32 cellular contexts compared by ENCODE assay signal in the genomic region with DNA sequence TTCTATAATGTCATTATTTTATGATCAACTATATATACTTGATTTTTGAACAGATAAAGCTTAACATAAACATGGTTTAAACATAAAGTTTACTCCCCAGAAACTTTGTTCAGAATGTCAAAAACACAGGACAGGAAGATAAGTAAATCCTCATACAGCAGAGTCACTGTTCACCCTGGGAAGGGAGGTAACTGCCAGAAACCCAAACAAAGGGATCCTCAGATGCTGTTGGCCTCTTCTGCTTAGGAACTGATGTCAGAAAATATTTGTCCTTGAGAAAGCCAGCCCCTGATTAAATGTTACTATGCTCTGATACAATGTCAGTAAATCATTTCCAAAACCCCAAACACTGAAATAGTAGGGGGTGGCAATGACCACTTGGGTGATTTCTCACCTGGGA.
"Had no signal": no experiment of that assay in that cellular context is flagged by ENCODE, and none has a peak within 500 bp of the region (broad histone marks: within the 10 kb centered on the region; RNA-seq: fewer than 3 reads in every experiment).

No MANE protein-coding gene starts in this region.

- H3K9me3 Mint-ChIP-seq: activated B cell treated with CpG ODN at 0.5 μM for 24 hours; activated CD4-positive, alpha-beta memory T cell treated with anti-CD3 and anti-CD28 coated beads for 36 hours; activated naive CD4-positive, alpha-beta T cell treated with anti-CD3 and anti-CD28 coated beads for 36 hours; activated naive CD4-positive, alpha-beta T cell treated with anti-CD3 and anti-CD28 coated beads, Interleukin-2, amount 50 U/mL, for 72 hours; activated T-cell treated with anti-CD3 and anti-CD28 coated beads, Interleukin-2, amount 50 U/mL, for 4 hours; activated T-helper 1 cell treated with anti-CD3 and anti-CD28 coated beads, Interleukin-12 subunit alpha, Interleukin-12 subunit beta, Interleukin-2, Interleukin-4 antibody, amounts not matched to agents 30 ng/mL and 10 ng/mL and 1 ng/mL, durations not matched to agents 14 hours and 24 hours and 36 hours; T-cell had no signal

- H3K27ac Mint-ChIP-seq: activated B cell treated with CpG ODN at 0.5 μM for 24 hours; activated CD4-positive, alpha-beta memory T cell treated with anti-CD3 and anti-CD28 coated beads for 36 hours; activated naive CD4-positive, alpha-beta T cell treated with anti-CD3 and anti-CD28 coated beads for 36 hours; activated naive CD4-positive, alpha-beta T cell treated with anti-CD3 and anti-CD28 coated beads, Interleukin-2, amount 50 U/mL, for 72 hours; activated T-helper 1 cell treated with anti-CD3 and anti-CD28 coated beads, Interleukin-12 subunit alpha, Interleukin-12 subunit beta, Interleukin-2, Interleukin-4 antibody, amounts not matched to agents 30 ng/mL and 10 ng/mL and 1 ng/mL, durations not matched to agents 14 hours and 24 hours and 36 hours; T-cell; T-helper 17 cell had no signal

- ATAC-seq: activated naive CD4-positive, alpha-beta T cell treated with anti-CD3 and anti-CD28 coated beads, Interleukin-2, amount 50 U/mL, for 72 hours; activated T-cell treated with anti-CD3 and anti-CD28 coated beads, Interleukin-2, amount 50 U/mL, for 4 hours; PC-3; SK-N-SH treated with all-trans-retinoic acid at 6 μM for 48 hours; T-cell; T-helper 17 cell had no signal

- FAIRE-seq: astrocyte had no signal

- H3K36me3 Mint-ChIP-seq: activated CD4-positive, alpha-beta memory T cell treated with anti-CD3 and anti-CD28 coated beads for 36 hours; activated naive CD4-positive, alpha-beta T cell treated with anti-CD3 and anti-CD28 coated beads, Interleukin-2, amount 50 U/mL, for 72 hours; brain; T-cell had no signal

- DNase-seq: activated B cell treated with CpG ODN at 0.5 μM for 24 hours; activated CD4-positive, alpha-beta memory T cell treated with anti-CD3 and anti-CD28 coated beads for 36 hours; activated CD4-positive, alpha-beta T cell treated with anti-CD3 and anti-CD28 coated beads for 4 hours; activated CD4-positive, alpha-beta T cell treated with anti-CD3 and anti-CD28 coated beads, Interleukin-2, amount 50 U/mL, for 1 hour; activated CD4-positive, CD25-positive, alpha-beta regulatory T cell treated with anti-CD3 and anti-CD28 coated beads, Interleukin-2, amount 50 U/mL, for 72 hours; activated CD8-positive, alpha-beta memory T cell treated with anti-CD3 and anti-CD28 coated beads, Interleukin-2, amount 50 U/mL, for 4 hours; activated gamma-delta T cell treated with Interleukin-2 at 50 U/mL for 16 hours; activated naive CD4-positive, alpha-beta T cell treated with anti-CD3 and anti-CD28 coated beads for 36 hours; activated T-cell treated with anti-CD3 and anti-CD28 coated beads for 4 hours; activated T-cell treated with anti-CD3 and anti-CD28 coated beads, Interleukin-2, amount 50 U/mL, for 4 hours; adrenal gland; caudate nucleus; MM.1S; MV-4-11; NCI-H1092; NCI-H1436 treated with DMSO at 0.1 percent for 48 hours; NCI-H1694 treated with DMSO at 0.1 percent for 48 hours; NCI-H2029; NCI-H2171; NCI-H510A; NCI-H526; NCI-H748 treated with DMSO at 0.1 percent for 48 hours; NK-92 treated with Interleukin-12 subunit alpha and Interleukin-12 subunit beta, amount 100 ng/mL, for 24 hours; PC-3; SHP77 treated with DMSO at 0.1 percent for 48 hours; T-cell; T-helper 17 cell had no signal

- H3K4me3 Mint-ChIP-seq: activated B cell treated with CpG ODN at 0.5 μM for 24 hours; activated CD4-positive, alpha-beta memory T cell treated with anti-CD3 and anti-CD28 coated beads for 36 hours; activated naive CD4-positive, alpha-beta T cell treated with anti-CD3 and anti-CD28 coated beads for 36 hours; activated T-cell treated with anti-CD3 and anti-CD28 coated beads, Interleukin-2, amount 50 U/mL, for 4 hours; activated T-helper 1 cell treated with anti-CD3 and anti-CD28 coated beads, Interleukin-12 subunit alpha, Interleukin-12 subunit beta, Interleukin-2, Interleukin-4 antibody, amounts not matched to agents 30 ng/mL and 10 ng/mL and 1 ng/mL, durations not matched to agents 14 hours and 24 hours and 36 hours; brain; T-cell; T-helper 17 cell had no signal

- H3K4me1 Mint-ChIP-seq: activated B cell treated with CpG ODN at 0.5 μM for 24 hours, T-cell, T-helper 17 cell had no signal

- H3K27me3 Mint-ChIP-seq: activated CD4-positive, alpha-beta memory T cell treated with anti-CD3 and anti-CD28 coated beads for 36 hours had no signal
